ENCODE assay signal across 10 cellular contexts in genomic region chr1:47785561-47786271, GRCh38.
DNase-seq lines count a peak whose midpoint lies in the region; ATAC-seq and TF ChIP-seq lines count a peak whose summit lies in the region.
"Had no signal": no experiment of that assay in that cellular context is flagged by ENCODE, and none has a peak within 500 bp of the region (broad histone marks: within the 10 kb centered on the region; RNA-seq: fewer than 3 reads in every experiment).

No MANE protein-coding gene starts in this region.

- 86% methylated on average over 10 of the region's 10 CpGs for WGBS in smooth muscle cell (ENCODE audit: low lambda C conversion rate)

- no peaks in the 10 kb centered on the region for H3K9me3 ChIP-seq in smooth muscle cell (replicated peaks; ENCODE audit: low read depth)

- peak; percentile 23 for TF ChIP-seq CTCF in brain microvascular endothelial cell (IDR thresholded peaks at IDR 0.05; ENCODE audit: low read depth, low read length, missing control alignments)
- peak; percentile 32 for TF ChIP-seq CTCF in smooth muscle cell (IDR thresholded peaks at IDR 0.05; ENCODE audit: borderline replicate concordance, insufficient read depth, poor library complexity, severe bottlenecking)

- H3K79me2 ChIP-seq in smooth muscle cell (ENCODE audit: low read depth) = no peaks in the 10 kb centered on the region

- no peak overlapping the region for H2AFZ ChIP-seq in smooth muscle cell (ENCODE audit: low read depth)

- H3K27me3 ChIP-seq in brain microvascular endothelial cell (replicated peaks) = no peaks in the 10 kb centered on the region
- no peaks in the 10 kb centered on the region for H3K27me3 ChIP-seq in smooth muscle cell (ENCODE audit: low read depth)

- no peak overlapping the region for H3K27ac ChIP-seq in brain microvascular endothelial cell
- no peak overlapping the region for H3K27ac ChIP-seq in smooth muscle cell (ENCODE audit: low read depth)
- H3K27ac ChIP-seq: 22Rv1 had no signal

- no peaks in the 10 kb centered on the region for H3K36me3 ChIP-seq in brain microvascular endothelial cell (replicated peaks)
- H3K36me3 ChIP-seq in smooth muscle cell (ENCODE audit: low read depth) = no peaks in the 10 kb centered on the region

- H3F3A ChIP-seq in smooth muscle cell (ENCODE audit: low read depth) = no peaks in the 10 kb centered on the region

- no peaks in the 10 kb centered on the region for H3K4me1 ChIP-seq in smooth muscle cell (ENCODE audit: low read depth)

- in situ Hi-C loops in brain microvascular endothelial cell (cut with HindIII; ENCODE audit: low pct_ligation_motif_present, low sequenced_read_pairs) = no loop called here

- H4K20me1 ChIP-seq in smooth muscle cell (ENCODE audit: low read depth) = peaks cover 14% of the 10 kb centered on the region

- ATAC-seq in HG02970 (IDR thresholded peaks at IDR 0.05; ENCODE audit: low FRiP score, unreplicated experiment) (no peak), HG03108 (IDR thresholded peaks at IDR 0.05; ENCODE audit: unreplicated experiment) (no peak)

- H3K9ac ChIP-seq in smooth muscle cell (ENCODE audit: low read depth) = no peak overlapping the region

- H3K4me3 ChIP-seq in brain microvascular endothelial cell (ENCODE audit: low read depth, low read length) (no peak overlapping the region), smooth muscle cell (no peak overlapping the region)

- H3K4me2 ChIP-seq in smooth muscle cell = no peak overlapping the region

- DNase-seq in DMS 273 (lab: John Stamatoyannopoulos, UW; ENCODE audit: unreplicated experiment) = peak; percentile 56
- no peak for DNase-seq in DMS 273 treated with DMSO at 0.1 percent for 48 hours (lab: John Stamatoyannopoulos, UW)
- DNase-seq in brain microvascular endothelial cell = no peak
- peak; percentile 72 for DNase-seq in iPS-NIHi11 (ENCODE audit: low spot score)
- no peak for DNase-seq in smooth muscle cell (lab: John Stamatoyannopoulos, UW; ENCODE audit: unreplicated experiment)
- DNase-seq in SHP77 (lab: John Stamatoyannopoulos, UW) = no peak
- DNase-seq: NCI-H1105 had no signal

Comparison
In these comparisons a context has a peak if more than half of its experiments do, and no peak if none do; other contexts are left out.
1. DNase-seq: peak in DMS 273 (single experiment) and iPS-NIHi11 (single experiment); none in DMS 273 treated with DMSO at 0.1 percent for 48 hours (single experiment), brain microvascular endothelial cell (single experiment), smooth muscle cell (single experiment) and SHP77 (0 of 2).